ENCODE assay signal across 1 cellular context in the genomic region with DNA sequence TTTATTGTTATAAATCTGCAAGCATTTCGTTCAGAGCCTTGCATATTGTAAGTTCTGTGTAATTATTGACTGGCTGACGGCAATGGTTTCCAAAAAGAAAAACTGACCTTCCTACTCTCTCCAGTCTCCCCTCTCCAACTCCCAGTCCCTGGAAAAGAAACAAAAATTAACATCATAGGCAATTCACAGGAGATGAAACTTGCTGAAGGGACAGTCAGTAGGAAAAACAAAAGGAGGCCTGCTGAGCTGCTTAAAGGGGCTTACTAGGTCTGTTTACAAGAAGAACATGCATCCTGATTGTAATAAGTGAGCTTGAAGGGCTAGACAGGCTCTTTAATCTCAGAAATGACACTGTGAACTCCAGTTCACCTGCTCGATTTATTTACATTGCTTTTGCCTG.
TF ChIP-seq lines count a peak whose summit lies in the region.

No MANE protein-coding gene starts in this region.

TF ChIP-seq in GM23338, 12 proteins besides CTCF, POLR2A, EP300 and RAD21 (continued from another document):
- TF ChIP-seq, protein P1, sequence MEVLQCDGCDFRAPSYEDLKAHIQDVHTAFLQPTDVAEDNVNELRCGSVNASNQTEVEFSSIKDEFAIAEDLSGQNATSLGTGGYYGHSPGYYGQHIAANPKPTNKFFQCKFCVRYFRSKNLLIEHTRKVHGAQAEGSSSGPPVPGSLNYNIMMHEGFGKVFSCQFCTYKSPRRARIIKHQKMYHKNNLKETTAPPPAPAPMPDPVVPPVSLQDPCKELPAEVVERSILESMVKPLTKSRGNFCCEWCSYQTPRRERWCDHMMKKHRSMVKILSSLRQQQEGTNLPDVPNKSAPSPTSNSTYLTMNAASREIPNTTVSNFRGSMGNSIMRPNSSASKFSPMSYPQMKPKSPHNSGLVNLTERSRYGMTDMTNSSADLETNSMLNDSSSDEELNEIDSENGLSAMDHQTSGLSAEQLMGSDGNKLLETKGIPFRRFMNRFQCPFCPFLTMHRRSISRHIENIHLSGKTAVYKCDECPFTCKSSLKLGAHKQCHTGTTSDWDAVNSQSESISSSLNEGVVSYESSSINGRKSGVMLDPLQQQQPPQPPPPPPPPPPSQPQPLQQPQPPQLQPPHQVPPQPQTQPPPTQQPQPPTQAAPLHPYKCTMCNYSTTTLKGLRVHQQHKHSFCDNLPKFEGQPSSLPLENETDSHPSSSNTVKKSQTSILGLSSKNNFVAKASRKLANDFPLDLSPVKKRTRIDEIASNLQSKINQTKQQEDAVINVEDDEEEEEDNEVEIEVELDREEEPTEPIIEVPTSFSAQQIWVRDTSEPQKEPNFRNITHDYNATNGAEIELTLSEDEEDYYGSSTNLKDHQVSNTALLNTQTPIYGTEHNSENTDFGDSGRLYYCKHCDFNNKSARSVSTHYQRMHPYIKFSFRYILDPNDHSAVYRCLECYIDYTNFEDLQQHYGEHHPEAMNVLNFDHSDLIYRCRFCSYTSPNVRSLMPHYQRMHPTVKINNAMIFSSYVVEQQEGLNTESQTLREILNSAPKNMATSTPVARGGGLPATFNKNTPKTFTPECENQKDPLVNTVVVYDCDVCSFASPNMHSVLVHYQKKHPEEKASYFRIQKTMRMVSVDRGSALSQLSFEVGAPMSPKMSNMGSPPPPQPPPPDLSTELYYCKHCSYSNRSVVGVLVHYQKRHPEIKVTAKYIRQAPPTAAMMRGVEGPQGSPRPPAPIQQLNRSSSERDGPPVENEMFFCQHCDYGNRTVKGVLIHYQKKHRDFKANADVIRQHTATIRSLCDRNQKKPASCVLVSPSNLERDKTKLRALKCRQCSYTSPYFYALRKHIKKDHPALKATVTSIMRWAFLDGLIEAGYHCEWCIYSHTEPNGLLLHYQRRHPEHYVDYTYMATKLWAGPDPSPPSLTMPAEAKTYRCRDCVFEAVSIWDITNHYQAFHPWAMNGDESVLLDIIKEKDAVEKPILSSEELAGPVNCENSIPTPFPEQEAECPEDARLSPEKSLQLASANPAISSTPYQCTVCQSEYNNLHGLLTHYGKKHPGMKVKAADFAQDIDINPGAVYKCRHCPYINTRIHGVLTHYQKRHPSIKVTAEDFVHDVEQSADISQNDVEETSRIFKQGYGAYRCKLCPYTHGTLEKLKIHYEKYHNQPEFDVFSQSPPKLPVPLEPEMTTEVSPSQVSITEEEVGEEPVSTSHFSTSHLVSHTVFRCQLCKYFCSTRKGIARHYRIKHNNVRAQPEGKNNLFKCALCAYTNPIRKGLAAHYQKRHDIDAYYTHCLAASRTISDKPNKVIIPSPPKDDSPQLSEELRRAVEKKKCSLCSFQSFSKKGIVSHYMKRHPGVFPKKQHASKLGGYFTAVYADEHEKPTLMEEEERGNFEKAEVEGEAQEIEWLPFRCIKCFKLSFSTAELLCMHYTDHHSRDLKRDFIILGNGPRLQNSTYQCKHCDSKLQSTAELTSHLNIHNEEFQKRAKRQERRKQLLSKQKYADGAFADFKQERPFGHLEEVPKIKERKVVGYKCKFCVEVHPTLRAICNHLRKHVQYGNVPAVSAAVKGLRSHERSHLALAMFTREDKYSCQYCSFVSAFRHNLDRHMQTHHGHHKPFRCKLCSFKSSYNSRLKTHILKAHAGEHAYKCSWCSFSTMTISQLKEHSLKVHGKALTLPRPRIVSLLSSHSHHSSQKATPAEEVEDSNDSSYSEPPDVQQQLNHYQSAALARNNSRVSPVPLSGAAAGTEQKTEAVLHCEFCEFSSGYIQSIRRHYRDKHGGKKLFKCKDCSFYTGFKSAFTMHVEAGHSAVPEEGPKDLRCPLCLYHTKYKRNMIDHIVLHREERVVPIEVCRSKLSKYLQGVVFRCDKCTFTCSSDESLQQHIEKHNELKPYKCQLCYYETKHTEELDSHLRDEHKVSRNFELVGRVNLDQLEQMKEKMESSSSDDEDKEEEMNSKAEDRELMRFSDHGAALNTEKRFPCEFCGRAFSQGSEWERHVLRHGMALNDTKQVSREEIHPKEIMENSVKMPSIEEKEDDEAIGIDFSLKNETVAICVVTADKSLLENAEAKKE (CRISPR knock-in tag; IDR thresholded peaks at IDR 0.05): no peak
